ENCODE assay signal across 2 cellular contexts in genomic region chr1:78003882-78004718, GRCh38.
A peak's percentile ranks its signal among the peaks of the same experiment; 100 is the strongest.
TF ChIP-seq lines count a peak whose summit lies in the region.

No MANE protein-coding gene starts in this region.

TF ChIP-seq in Ishikawa, 13 proteins besides CTCF, POLR2A, EP300 and RAD21:
- TF ChIP-seq CREB1 (IDR thresholded peaks at IDR 0.05; ENCODE audit: low read depth) (no peak), TAF1 (IDR thresholded peaks at IDR 0.05; ENCODE audit: low read depth) (no peak), REST (IDR thresholded peaks at IDR 0.05; ENCODE audit: low read depth) (no peak), NFIC (IDR thresholded peaks at IDR 0.05) (no peak), TCF12 (IDR thresholded peaks at IDR 0.05; ENCODE audit: low read depth) (0 out of 2 replicates have a peak, but pooled peaks have one; percentile 10), MAX (IDR thresholded peaks at IDR 0.05) (no peak), TEAD4 (IDR thresholded peaks at IDR 0.05) (no peak; the same call in 1 of the 2 replicates), CEBPB (IDR thresholded peaks at IDR 0.05) (no peak), YY1 (IDR thresholded peaks at IDR 0.05; ENCODE audit: low read depth) (no peak), EGR1 (IDR thresholded peaks at IDR 0.05) (no peak), ZBTB7A (IDR thresholded peaks at IDR 0.05; ENCODE audit: low read depth) (peak; percentile 51; the same call in 1 of the 2 replicates), FOXM1 (IDR thresholded peaks at IDR 0.05; ENCODE audit: borderline replicate concordance, low read depth) (no peak), USF1 (IDR thresholded peaks at IDR 0.05) (no peak)

TF ChIP-seq in GM12878, 131 proteins besides CTCF, POLR2A, EP300 and RAD21 (continues in another document):
- no peak; the same call in 1 of the 2 replicates for TF ChIP-seq PKNOX1 (IDR thresholded peaks at IDR 0.05)
- TF ChIP-seq PRDM15 (CRISPR knock-in tag; IDR thresholded peaks at IDR 0.05): peak; percentile 100
- TF ChIP-seq JUNB (IDR thresholded peaks at IDR 0.05): peak; percentile 78; the same call in 1 of the 2 replicates
- TF ChIP-seq NRF1 (conservative IDR thresholded peaks at IDR 0.05; ENCODE audit: low read depth, low read length): no peak
- TF ChIP-seq E2F4 (IDR thresholded peaks at IDR 0.05; ENCODE audit: low read depth, low read length): no peak
- 0 out of 2 replicates have a peak, but pooled peaks have one; percentile 33 for TF ChIP-seq DPF2 (IDR thresholded peaks at IDR 0.05)
- TF ChIP-seq PML (IDR thresholded peaks at IDR 0.05; ENCODE audit: low read length): peak; percentile 100
- peak; percentile 54; the same call in 1 of the 2 replicates for TF ChIP-seq HCFC1 (IDR thresholded peaks at IDR 0.05; ENCODE audit: low read length)
- TF ChIP-seq EED (IDR thresholded peaks at IDR 0.05; ENCODE audit: low read depth): no peak
- no peak for TF ChIP-seq E2F8 (IDR thresholded peaks at IDR 0.05; ENCODE audit: low read depth, partially characterized antibody)
- TF ChIP-seq CBFB (IDR thresholded peaks at IDR 0.05; ENCODE audit: low read depth): peak; percentile 100
- peak; percentile 79 for TF ChIP-seq MLLT1 (IDR thresholded peaks at IDR 0.05)
- TF ChIP-seq KLF5 (IDR thresholded peaks at IDR 0.05; ENCODE audit: partially characterized antibody): peak; percentile 92
- TF ChIP-seq POU2F2 (IDR thresholded peaks at IDR 0.05; ENCODE audit: borderline replicate concordance, low read depth, low read length): peak; percentile 96
- no peak for TF ChIP-seq ATF3 (IDR thresholded peaks at IDR 0.05; ENCODE audit: borderline replicate concordance, extremely low read depth, low read depth, low read length)
- TF ChIP-seq IRF5 (IDR thresholded peaks at IDR 0.05; ENCODE audit: borderline replicate concordance): no peak
- TF ChIP-seq PAX8 (IDR thresholded peaks at IDR 0.05): no peak
- no peak; the same call in 1 of the 2 replicates for TF ChIP-seq ATF7 (IDR thresholded peaks at IDR 0.05; ENCODE audit: low read depth)
- TF ChIP-seq NKRF (conservative IDR thresholded peaks at IDR 0.05): peak; percentile 38; the same call in 1 of the 2 replicates
- peak; percentile 53 for TF ChIP-seq PBX3 (IDR thresholded peaks at IDR 0.05; ENCODE audit: insufficient replicate concordance, low read depth, low read length)
- peak; percentile 89; the same call in 1 of the 2 replicates for TF ChIP-seq BCL11A (IDR thresholded peaks at IDR 0.05; ENCODE audit: low read depth, low read length)
- peak; percentile 75; the same call in 1 of the 2 replicates for TF ChIP-seq TARDBP (IDR thresholded peaks at IDR 0.05; ENCODE audit: borderline replicate concordance)
- no peak for TF ChIP-seq ZNF384 (IDR thresholded peaks at IDR 0.05; ENCODE audit: borderline replicate concordance, low read depth, low read length)
- no peak for TF ChIP-seq ESRRA (IDR thresholded peaks at IDR 0.05; ENCODE audit: low read length)
- no peak for TF ChIP-seq SP1 (IDR thresholded peaks at IDR 0.05; ENCODE audit: low read depth, low read length)
- TF ChIP-seq E4F1 (IDR thresholded peaks at IDR 0.05; ENCODE audit: borderline replicate concordance, partially characterized antibody): no peak
- TF ChIP-seq NFIC (IDR thresholded peaks at IDR 0.05; ENCODE audit: low read depth, low read length): peak; percentile 99
- no peak for TF ChIP-seq ZNF207 (IDR thresholded peaks at IDR 0.05; ENCODE audit: borderline replicate concordance)
- TF ChIP-seq TCF7 (IDR thresholded peaks at IDR 0.05; ENCODE audit: borderline replicate concordance): peak; percentile 80; the same call in 1 of the 2 replicates
- TF ChIP-seq BACH1 (IDR thresholded peaks at IDR 0.05; ENCODE audit: borderline replicate concordance): peak; percentile 100
- TF ChIP-seq SIX5 (IDR thresholded peaks at IDR 0.05; ENCODE audit: low read depth, low read length, severe bottlenecking): no peak
